In genomic region chr1:177978530-177978929, GRCh38 we compare ENCODE assay signal across 1 cellular context.
TF ChIP-seq lines count a peak whose summit lies in the region.

No MANE protein-coding gene starts in this region.

TF ChIP-seq in HEK293, 187 proteins besides CTCF, POLR2A, EP300 and RAD21 (continued from another document and continues in another):
- TF ChIP-seq TSHZ1 (tag by site-specific recombination; IDR thresholded peaks at IDR 0.05; ENCODE audit: borderline replicate concordance) (no peak), ZBTB20 (tag by site-specific recombination; IDR thresholded peaks at IDR 0.05) (no peak), SP2 (tag by site-specific recombination; IDR thresholded peaks at IDR 0.05) (no peak), ZNF664 (tag by site-specific recombination; IDR thresholded peaks at IDR 0.05) (0 out of 2 replicates have a peak, but pooled peaks have one; percentile 10), ZBTB11 (tag by site-specific recombination; conservative IDR thresholded peaks at IDR 0.05; ENCODE audit: low read depth) (peak; percentile 68), ZNF785 (tag by site-specific recombination; IDR thresholded peaks at IDR 0.05) (no peak), ZNF211 (tag by site-specific recombination; IDR thresholded peaks at IDR 0.05; ENCODE audit: low read depth) (no peak), ZFP37 (tag by site-specific recombination; IDR thresholded peaks at IDR 0.05) (no peak), ZBTB8A (tag by site-specific recombination; IDR thresholded peaks at IDR 0.05) (peak; percentile 58), ZNF473 (tag by site-specific recombination; IDR thresholded peaks at IDR 0.05) (no peak), INSM2 (tag by site-specific recombination; IDR thresholded peaks at IDR 0.05) (no peak), ZNF654 (tag by site-specific recombination; IDR thresholded peaks at IDR 0.05; ENCODE audit: low read depth) (peak; percentile 32), ZNF558 (tag by site-specific recombination; IDR thresholded peaks at IDR 0.05) (0 out of 2 replicates have a peak, but pooled peaks have one; percentile 47), ZNF24 (tag by site-specific recombination; IDR thresholded peaks at IDR 0.05) (no peak), ZEB2 (tag by site-specific recombination; IDR thresholded peaks at IDR 0.05) (no peak), ZNF324 (tag by site-specific recombination; IDR thresholded peaks at IDR 0.05) (no peak), ZBTB49 (tag by site-specific recombination; IDR thresholded peaks at IDR 0.05; ENCODE audit: low read depth) (no peak), ZNF202 (tag by site-specific recombination; IDR thresholded peaks at IDR 0.05; ENCODE audit: borderline replicate concordance) (peak; percentile 74; the same call in 1 of the 2 replicates), ZBTB21 (tag by site-specific recombination; IDR thresholded peaks at IDR 0.05) (0 out of 2 replicates have a peak, but pooled peaks have one; percentile 20), ZNF530 (tag by site-specific recombination; IDR thresholded peaks at IDR 0.05; ENCODE audit: low read depth) (0 out of 2 replicates have a peak, but pooled peaks have one; percentile 24), TCF7L2 (IDR thresholded peaks at IDR 0.05; ENCODE audit: borderline replicate concordance, low read depth, low read length) (no peak), ZNF560 (tag by site-specific recombination; IDR thresholded peaks at IDR 0.05; ENCODE audit: borderline replicate concordance) (no peak), WT1 (tag by site-specific recombination; IDR thresholded peaks at IDR 0.05) (no peak), ZNF704 (tag by site-specific recombination; IDR thresholded peaks at IDR 0.05) (no peak), ZNF423 (tag by site-specific recombination; IDR thresholded peaks at IDR 0.05) (no peak), ZNF707 (tag by site-specific recombination; IDR thresholded peaks at IDR 0.05) (no peak), ZNF433 (tag by site-specific recombination; IDR thresholded peaks at IDR 0.05; ENCODE audit: low read depth) (peak; percentile 66), KLF16 (tag by site-specific recombination; IDR thresholded peaks at IDR 0.05) (no peak), GLI4 (tag by site-specific recombination; IDR thresholded peaks at IDR 0.05) (no peak), ZNF623 (tag by site-specific recombination; IDR thresholded peaks at IDR 0.05) (peak; percentile 68), KLF7 (tag by site-specific recombination; IDR thresholded peaks at IDR 0.05; ENCODE audit: borderline replicate concordance) (no peak)
- TF ChIP-seq, protein P1, sequence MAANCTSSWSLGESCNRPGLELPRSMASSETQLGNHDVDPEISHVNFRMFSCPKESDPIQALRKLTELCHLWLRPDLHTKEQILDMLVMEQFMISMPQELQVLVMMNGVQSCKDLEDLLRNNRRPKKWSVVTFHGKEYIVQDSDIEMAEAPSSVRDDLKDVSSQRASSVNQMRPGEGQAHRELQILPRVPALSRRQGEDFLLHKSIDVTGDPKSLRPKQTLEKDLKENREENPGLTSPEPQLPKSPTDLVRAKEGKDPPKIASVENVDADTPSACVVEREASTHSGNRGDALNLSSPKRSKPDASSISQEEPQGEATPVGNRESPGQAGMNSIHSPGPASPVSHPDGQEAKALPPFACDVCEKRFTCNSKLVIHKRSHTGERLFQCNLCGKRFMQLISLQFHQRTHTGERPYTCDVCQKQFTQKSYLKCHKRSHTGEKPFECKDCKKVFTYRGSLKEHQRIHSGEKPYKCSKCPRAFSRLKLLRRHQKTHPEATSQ (tag by site-specific recombination; IDR thresholded peaks at IDR 0.05): no peak
- TF ChIP-seq, protein P2, sequence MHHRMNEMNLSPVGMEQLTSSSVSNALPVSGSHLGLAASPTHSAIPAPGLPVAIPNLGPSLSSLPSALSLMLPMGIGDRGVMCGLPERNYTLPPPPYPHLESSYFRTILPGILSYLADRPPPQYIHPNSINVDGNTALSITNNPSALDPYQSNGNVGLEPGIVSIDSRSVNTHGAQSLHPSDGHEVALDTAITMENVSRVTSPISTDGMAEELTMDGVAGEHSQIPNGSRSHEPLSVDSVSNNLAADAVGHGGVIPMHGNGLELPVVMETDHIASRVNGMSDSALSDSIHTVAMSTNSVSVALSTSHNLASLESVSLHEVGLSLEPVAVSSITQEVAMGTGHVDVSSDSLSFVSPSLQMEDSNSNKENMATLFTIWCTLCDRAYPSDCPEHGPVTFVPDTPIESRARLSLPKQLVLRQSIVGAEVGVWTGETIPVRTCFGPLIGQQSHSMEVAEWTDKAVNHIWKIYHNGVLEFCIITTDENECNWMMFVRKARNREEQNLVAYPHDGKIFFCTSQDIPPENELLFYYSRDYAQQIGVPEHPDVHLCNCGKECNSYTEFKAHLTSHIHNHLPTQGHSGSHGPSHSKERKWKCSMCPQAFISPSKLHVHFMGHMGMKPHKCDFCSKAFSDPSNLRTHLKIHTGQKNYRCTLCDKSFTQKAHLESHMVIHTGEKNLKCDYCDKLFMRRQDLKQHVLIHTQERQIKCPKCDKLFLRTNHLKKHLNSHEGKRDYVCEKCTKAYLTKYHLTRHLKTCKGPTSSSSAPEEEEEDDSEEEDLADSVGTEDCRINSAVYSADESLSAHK (tag by site-specific recombination; IDR thresholded peaks at IDR 0.05): no peak
- TF ChIP-seq, protein P3, sequence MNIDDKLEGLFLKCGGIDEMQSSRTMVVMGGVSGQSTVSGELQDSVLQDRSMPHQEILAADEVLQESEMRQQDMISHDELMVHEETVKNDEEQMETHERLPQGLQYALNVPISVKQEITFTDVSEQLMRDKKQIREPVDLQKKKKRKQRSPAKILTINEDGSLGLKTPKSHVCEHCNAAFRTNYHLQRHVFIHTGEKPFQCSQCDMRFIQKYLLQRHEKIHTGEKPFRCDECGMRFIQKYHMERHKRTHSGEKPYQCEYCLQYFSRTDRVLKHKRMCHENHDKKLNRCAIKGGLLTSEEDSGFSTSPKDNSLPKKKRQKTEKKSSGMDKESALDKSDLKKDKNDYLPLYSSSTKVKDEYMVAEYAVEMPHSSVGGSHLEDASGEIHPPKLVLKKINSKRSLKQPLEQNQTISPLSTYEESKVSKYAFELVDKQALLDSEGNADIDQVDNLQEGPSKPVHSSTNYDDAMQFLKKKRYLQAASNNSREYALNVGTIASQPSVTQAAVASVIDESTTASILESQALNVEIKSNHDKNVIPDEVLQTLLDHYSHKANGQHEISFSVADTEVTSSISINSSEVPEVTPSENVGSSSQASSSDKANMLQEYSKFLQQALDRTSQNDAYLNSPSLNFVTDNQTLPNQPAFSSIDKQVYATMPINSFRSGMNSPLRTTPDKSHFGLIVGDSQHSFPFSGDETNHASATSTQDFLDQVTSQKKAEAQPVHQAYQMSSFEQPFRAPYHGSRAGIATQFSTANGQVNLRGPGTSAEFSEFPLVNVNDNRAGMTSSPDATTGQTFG (tag by site-specific recombination; IDR thresholded peaks at IDR 0.05; ENCODE audit: borderline replicate concordance): no peak
- TF ChIP-seq, protein P4, sequence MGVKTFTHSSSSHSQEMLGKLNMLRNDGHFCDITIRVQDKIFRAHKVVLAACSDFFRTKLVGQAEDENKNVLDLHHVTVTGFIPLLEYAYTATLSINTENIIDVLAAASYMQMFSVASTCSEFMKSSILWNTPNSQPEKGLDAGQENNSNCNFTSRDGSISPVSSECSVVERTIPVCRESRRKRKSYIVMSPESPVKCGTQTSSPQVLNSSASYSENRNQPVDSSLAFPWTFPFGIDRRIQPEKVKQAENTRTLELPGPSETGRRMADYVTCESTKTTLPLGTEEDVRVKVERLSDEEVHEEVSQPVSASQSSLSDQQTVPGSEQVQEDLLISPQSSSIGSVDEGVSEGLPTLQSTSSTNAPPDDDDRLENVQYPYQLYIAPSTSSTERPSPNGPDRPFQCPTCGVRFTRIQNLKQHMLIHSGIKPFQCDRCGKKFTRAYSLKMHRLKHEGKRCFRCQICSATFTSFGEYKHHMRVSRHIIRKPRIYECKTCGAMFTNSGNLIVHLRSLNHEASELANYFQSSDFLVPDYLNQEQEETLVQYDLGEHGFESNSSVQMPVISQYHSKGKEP (tag by site-specific recombination; IDR thresholded peaks at IDR 0.05): no peak
